ENCODE assay signal across 20 cellular contexts in genomic region chr17:40607641-40608040, GRCh38. TPM values are rescaled to one million over a fixed set of nuclear protein-coding genes. Genes with fewer than 3 reads are reported as not detected.
DNase-seq lines count a peak whose midpoint lies in the region; ATAC-seq and TF ChIP-seq lines count a peak whose summit lies in the region.
"Had no signal": no experiment of that assay in that cellular context is flagged by ENCODE, and none has a peak within 500 bp of the region (broad histone marks: within the 10 kb centered on the region; RNA-seq: fewer than 3 reads in every experiment).

No MANE protein-coding gene starts in this region.

- intact Hi-C loops in activated CD8-positive, alpha-beta T cell treated with anti-CD3 and anti-CD28 coated beads for 36 hours (cut with micrococcal nuclease) = no loop called here
- intact Hi-C loops in esophagus squamous epithelium (cut with DNase I) = no loop called here

- 81 to 87% methylated on average over 4 to 5 of the region's 5 CpGs for WGBS in esophagus squamous epithelium, 2 donors

- H3K27me3 ChIP-seq in Peyer's patch (no peaks in the 10 kb centered on the region), esophagus squamous epithelium (peaks cover 0 to 5% (median 0%) of the 10 kb centered on the region in 4 donors)
- H3K27me3 ChIP-seq: colonic mucosa had no signal

- H3K27me3 Mint-ChIP-seq in activated CD8-positive, alpha-beta T cell treated with anti-CD3 and anti-CD28 coated beads for 36 hours = no peaks in the 10 kb centered on the region

- ATAC-seq in activated CD8-positive, alpha-beta T cell treated with anti-CD3 and anti-CD28 coated beads for 36 hours = peak; percentile 22
- ATAC-seq: Panc1, psoas muscle had no signal

- H3K4me1 Mint-ChIP-seq in activated CD8-positive, alpha-beta T cell treated with anti-CD3 and anti-CD28 coated beads for 36 hours (ENCODE audit: low read depth) = peaks cover 95% of the 10 kb centered on the region

- no peaks in the 10 kb centered on the region for H3K4me1 ChIP-seq in Peyer's patch
- peaks cover 0 to 14% (median 0%) of the 10 kb centered on the region in 3 donors for H3K4me1 ChIP-seq in esophagus squamous epithelium
- H3K4me1 ChIP-seq: colonic mucosa, psoas muscle, tibial artery had no signal

- peak overlapping the region; percentile 25 to 58 (median 56) for H3K27ac ChIP-seq in Peyer's patch
- no peak overlapping the region for H3K27ac ChIP-seq in esophagus squamous epithelium
- H3K27ac ChIP-seq: colonic mucosa, psoas muscle, tibial artery had no signal

- TF ChIP-seq POLR2A in Peyer's patch (IDR thresholded peaks at IDR 0.05) (no peak), esophagus squamous epithelium (IDR thresholded peaks at IDR 0.05) (no peak)

- peak overlapping the region; percentile 81 for H3K27ac Mint-ChIP-seq in activated CD8-positive, alpha-beta T cell treated with anti-CD3 and anti-CD28 coated beads for 36 hours

- no peak for DNase-seq in Peyer's patch
- DNase-seq in activated CD8-positive, alpha-beta T cell treated with anti-CD3 and anti-CD28 coated beads for 36 hours = peak; percentile 69
- DNase-seq in central memory CD4-positive, alpha-beta T cell = peak; percentile 67
- peak; percentile 30 to 87 (median 60) for DNase-seq in stimulated activated naive CD4-positive, alpha-beta T cell (lab: John Stamatoyannopoulos, UW)
- DNase-seq in esophagus squamous epithelium (lab: John Stamatoyannopoulos, UW) = no peak
- no peak for DNase-seq in HCEC 1CT
- DNase-seq in HuH-7 (ENCODE audit: low spot score) = no peak
- DNase-seq: amygdala, C1 segment of cervical spinal cord, colonic mucosa, EL, head of caudate nucleus, NCI-H1694, NCI-H524 treated with DMSO at 0.1 percent for 48 hours, psoas muscle, SW 1271, tibial artery had no signal

- H3K36me3 ChIP-seq in Peyer's patch (no peaks in the 10 kb centered on the region), esophagus squamous epithelium (no peaks in the 10 kb centered on the region)
- H3K36me3 ChIP-seq: colonic mucosa, tibial artery had no signal

- no peak for TF ChIP-seq CTCF in Peyer's patch (IDR thresholded peaks at IDR 0.05)
- no peak for TF ChIP-seq CTCF in activated CD8-positive, alpha-beta T cell treated with anti-CD3 and anti-CD28 coated beads for 36 hours (IDR thresholded peaks at IDR 0.05)
- TF ChIP-seq CTCF in esophagus squamous epithelium (IDR thresholded peaks at IDR 0.05) = no peak

- CTCF ChIA-PET in activated CD8-positive, alpha-beta T cell treated with anti-CD3 and anti-CD28 coated beads for 36 hours (lab: Charles Lee) = interaction anchor here (1.1 to 2.0 kb wide), 6 partner anchors 26 to 59 kb away, joined by 3 to 6 read pairs (median 3); no protein-coding TSS in a partner anchor

- POLR2A ChIA-PET in activated CD8-positive, alpha-beta T cell treated with anti-CD3 and anti-CD28 coated beads for 36 hours (lab: Charles Lee) = interaction anchor here (0.6 to 30.9 kb wide), 7 partner anchors 9 to 117 kb away, joined by 3 to 787 read pairs (median 5); partner anchors contain the start of gene CCR7

- H3K9me3 ChIP-seq in Peyer's patch (no peaks in the 10 kb centered on the region), esophagus squamous epithelium (no peaks in the 10 kb centered on the region)
- H3K9me3 ChIP-seq: colonic mucosa, psoas muscle, tibial artery had no signal

- H3K36me3 Mint-ChIP-seq in activated CD8-positive, alpha-beta T cell treated with anti-CD3 and anti-CD28 coated beads for 36 hours (ENCODE audit: low read depth) = peaks cover 1% of the 10 kb centered on the region

- H3K4me3 Mint-ChIP-seq in activated CD8-positive, alpha-beta T cell treated with anti-CD3 and anti-CD28 coated beads for 36 hours = peak overlapping the region; percentile 26

- no peaks in the 10 kb centered on the region for H3K9me3 Mint-ChIP-seq in activated CD8-positive, alpha-beta T cell treated with anti-CD3 and anti-CD28 coated beads for 36 hours

- H3K4me3 ChIP-seq in Peyer's patch = no peak overlapping the region
- no peak overlapping the region for H3K4me3 ChIP-seq in esophagus squamous epithelium
- H3K4me3 ChIP-seq: colonic mucosa, psoas muscle, tibial artery had no signal

RNA-seq across cellular contexts. Expression of gene SMARCE1, which starts 40.0 kb away (rescaled TPM):
- total RNA-seq in Peyer's patch (100 to 1,000 TPM in 1 of 4 donors, 10 to 100 TPM in 3; 46.7 to 133 (median 71.6) TPM), esophagus squamous epithelium (10 to 100 TPM; 47.2 to 89.3 (median 62.5) TPM)
- total RNA-seq in activated CD8-positive, alpha-beta T cell treated with anti-CD3 and anti-CD28 coated beads for 36 hours = 10 to 100 TPM; 87.8 to 92.5 TPM

RNA-seq across cellular contexts. Expression of gene CCR7, which starts 42.4 kb away (rescaled TPM):
- 10 to 100 TPM in 1 of 4 donors, 1 to 10 TPM in 1, not detected in 2; 3.1 to 22.3 TPM for total RNA-seq in Peyer's patch
- 100 to 1,000 TPM; 297 to 302 TPM for total RNA-seq in activated CD8-positive, alpha-beta T cell treated with anti-CD3 and anti-CD28 coated beads for 36 hours
- under 1 TPM in 3 of 4 donors, not detected in 1; 0.12 to 0.95 (median 0.53) TPM for total RNA-seq in esophagus squamous epithelium
- total RNA-seq: epithelial cell of proximal tubule, LHCN-M2 had no signal

RNA-seq across cellular contexts. Expression of gene KRT222, which starts 57.3 kb away (rescaled TPM):
- total RNA-seq in Peyer's patch = 1 to 10 TPM in 2 of 4 donors, under 1 TPM in 1, not detected in 1; 0.95 to 1.8 (median 1.6) TPM
- total RNA-seq in activated CD8-positive, alpha-beta T cell treated with anti-CD3 and anti-CD28 coated beads for 36 hours = not detected
- total RNA-seq in esophagus squamous epithelium = 1 to 10 TPM in 2 of 4 donors, under 1 TPM in 1, not detected in 1; 0.79 to 1.8 (median 1.3) TPM
- total RNA-seq: epithelial cell of proximal tubule, LHCN-M2 had no signal

Comparison
In these comparisons a context has a peak if more than half of its experiments do, and no peak if none do; other contexts are left out.
1. DNase-seq: peak in activated CD8-positive, alpha-beta T cell treated with anti-CD3 and anti-CD28 coated beads for 36 hours (single experiment), central memory CD4-positive, alpha-beta T cell (single experiment) and stimulated activated naive CD4-positive, alpha-beta T cell (6 of 6); none in Peyer's patch (0 of 3), esophagus squamous epithelium (single experiment), HCEC 1CT (single experiment) and HuH-7 (single experiment).
2. H3K27ac ChIP-seq: peak in Peyer's patch (4 of 4); none in esophagus squamous epithelium (0 of 4).
3. RNA of gene CCR7, which starts 42.4 kb away (total RNA-seq): 297 to 302 TPM in activated CD8-positive, alpha-beta T cell treated with anti-CD3 and anti-CD28 coated beads for 36 hours; 3.1 to 22.3 TPM in Peyer's patch and 0.12 to 0.95 TPM in esophagus squamous epithelium; every median in the first group is over 10 times any median in the second.